Comparison of ENCODE assay signal across 8 cellular contexts in genomic region chr6:11093065-11093590, GRCh38. TPM values are rescaled to one million over a fixed set of nuclear protein-coding genes. Genes with fewer than 3 reads are reported as not detected.
DNase-seq lines count a peak whose midpoint lies in the region; ATAC-seq, FAIRE-seq and TF ChIP-seq lines count a peak whose summit lies in the region.

No MANE protein-coding gene starts in this region.

- peaks cover 0 to 11% (median 0%) of the 10 kb centered on the region in 3 donors for H3K27me3 Mint-ChIP-seq in naive B cell

- POLR2A ChIA-PET in RWPE1 (lab: Yijun Ruan, JAX; ENCODE audit: low non-redundant PET): no interaction called here
- POLR2A ChIA-PET in endothelial cell of umbilical vein (lab: Charles Lee): no interaction called here

- peak overlapping the region; percentile 87 for H3K9ac ChIP-seq in ES-I3 (ENCODE audit: low read depth, low read length)
- H3K9ac ChIP-seq in endothelial cell of umbilical vein (replicated peaks; ENCODE audit: extremely low read depth, insufficient read depth, low read length): peak overlapping the region; percentile 90

- H3K4me1 Mint-ChIP-seq in naive B cell: peaks cover 16 to 26% (median 25%) of the 10 kb centered on the region in 3 donors

- H3K9me3 ChIP-seq in ES-I3 (ENCODE audit: control insufficient read depth, insufficient read depth, low read length): no peaks in the 10 kb centered on the region
- no peaks in the 10 kb centered on the region for H3K9me3 ChIP-seq in endothelial cell of umbilical vein (replicated peaks; ENCODE audit: control insufficient read depth, insufficient read depth, low read length)

- TF ChIP-seq POLR2A in endothelial cell of umbilical vein (IDR thresholded peaks at IDR 0.05; ENCODE audit: low read depth, low read length): no peak

- peak overlapping the region; percentile 55 for H2AFZ ChIP-seq in endothelial cell of umbilical vein (ENCODE audit: low read depth, low read length)

- H3K27me3 ChIP-seq in endothelial cell of umbilical vein (ENCODE audit: control insufficient read depth in 2 of 2, insufficient read depth in 2 of 2, low read length in 2 of 2): no peaks in the 10 kb centered on the region

- dilution Hi-C loops in endothelial cell of umbilical vein (cut with MboI; ENCODE audit: extremely low pct_ligation_motif_present, low sequenced_read_pairs): no loop called here

- CTCF ChIA-PET in RWPE1 (lab: Yijun Ruan, JAX): interaction anchor here (0.6 to 0.7 kb wide), 3 partner anchors 30 to 401 kb away, joined by 3 to 4 read pairs (median 3); no protein-coding TSS in a partner anchor
- CTCF ChIA-PET in endothelial cell of umbilical vein (lab: Charles Lee): interaction anchor here (0.7 to 1.6 kb wide), 14 partner anchors 10 to 482 kb away, joined by 3 to 11 read pairs (median 3); no protein-coding TSS in a partner anchor

- peak overlapping the region; percentile 90 to 98 (median 97) for H3K4me3 Mint-ChIP-seq in naive B cell

- no peaks in the 10 kb centered on the region for H4K20me1 ChIP-seq in endothelial cell of umbilical vein (replicated peaks; ENCODE audit: control insufficient read depth, extremely low read depth, insufficient read depth, low read length)

- H3K36me3 Mint-ChIP-seq in naive B cell: no peaks in the 10 kb centered on the region

- H3K4me3 ChIP-seq in endothelial cell of umbilical vein (replicated peaks in 1 of 3; ENCODE audit: insufficient read depth in 1 of 3, low read depth in 1 of 3, low read length in 3 of 3): peak overlapping the region; percentile 20 to 98 (median 64)

- H3K79me2 ChIP-seq in endothelial cell of umbilical vein (ENCODE audit: control insufficient read depth, insufficient read depth, low read length): peaks cover 37% of the 10 kb centered on the region

- H3K27ac ChIP-seq in RWPE1 (peak overlapping the region; percentile 87), endothelial cell of umbilical vein (ENCODE audit: insufficient read depth, low read depth, low read length) (peak overlapping the region; percentile 87)

- peak overlapping the region; percentile 94 to 98 (median 96) for H3K27ac Mint-ChIP-seq in naive B cell

- intact Hi-C loops in endothelial cell of umbilical vein (cut with micrococcal nuclease): loop anchor here (1.0 to 10.0 kb wide), 6 partner anchors 124 to 1479 kb away; partner anchors contain the start of genes TMEM14C and TMEM170B

- H3K9me1 ChIP-seq in endothelial cell of umbilical vein (replicated peaks; ENCODE audit: control insufficient read depth, extremely low read depth, insufficient read depth, low read length): no peaks in the 10 kb centered on the region

- TSS peak; percentile 63 for BruUV-seq in endothelial cell of umbilical vein (replicated peaks; lab: Mats Ljungman, UMichigan)

- peaks cover 8% of the 10 kb centered on the region for H3K4me1 ChIP-seq in ES-I3 (ENCODE audit: insufficient read depth, low read length)
- peaks cover 18% of the 10 kb centered on the region for H3K4me1 ChIP-seq in endothelial cell of umbilical vein (ENCODE audit: control insufficient read depth, extremely low read depth, insufficient read depth, low read length)

- no peak for FAIRE-seq in endothelial cell of umbilical vein (lab: Jason Lieb, UNC)

- H3K9me3 Mint-ChIP-seq in naive B cell: peaks cover 0 to 2% (median 0%) of the 10 kb centered on the region in 7 donors

- no peaks in the 10 kb centered on the region for H3K36me3 ChIP-seq in ES-I3 (ENCODE audit: insufficient read depth, low read length)
- H3K36me3 ChIP-seq in endothelial cell of umbilical vein (ENCODE audit: control insufficient read depth in 2 of 2, extremely low read depth in 1 of 2, insufficient read depth in 2 of 2, low read length in 2 of 2): no peaks in the 10 kb centered on the region

- peak; percentile 45 for DNase-seq in RWPE1 (ENCODE audit: low spot score)
- no peak for DNase-seq in endothelial cell of umbilical vein (ENCODE audit: low read depth, low spot score)
- no peak for DNase-seq in naive B cell
- DNase-seq in UCSD-AML1 (lab: John Stamatoyannopoulos, UW; ENCODE audit: unreplicated experiment): no peak
- no peak for DNase-seq in activated effector memory CD4-positive, alpha-beta T cell treated with Interleukin-2 at 50 U/mL for 16 hours

- peak overlapping the region; percentile 67 for H3K4me2 ChIP-seq in endothelial cell of umbilical vein (ENCODE audit: insufficient read depth, low read length)

- TF ChIP-seq CTCF in RWPE1 (conservative IDR thresholded peaks at IDR 0.05; ENCODE audit: low read depth) (no peak), endothelial cell of umbilical vein (IDR thresholded peaks at IDR 0.05; ENCODE audit: extremely low read depth in 1 of 2, insufficient read depth in 1 of 2, low read depth in 1 of 2, low read length in 2 of 2) (no peak)

- ATAC-seq in GM19395 (IDR thresholded peaks at IDR 0.05; ENCODE audit: unreplicated experiment) (peak; percentile 46), HG03342 (IDR thresholded peaks at IDR 0.05; ENCODE audit: unreplicated experiment) (peak; percentile 33), naive B cell (ENCODE audit: low read depth in 2 of 2) (peak; percentile 14 to 20)

TF ChIP-seq in endothelial cell of umbilical vein, 7 proteins besides CTCF, POLR2A, EP300 and RAD21:
- no peak for TF ChIP-seq EZH2 (IDR thresholded peaks at IDR 0.05; ENCODE audit: borderline replicate concordance, low read depth, low read length, severe bottlenecking)
- no peak for TF ChIP-seq JUN (IDR thresholded peaks at IDR 0.05; ENCODE audit: borderline replicate concordance, insufficient read depth, insufficient read length, low read depth)
- no peak for TF ChIP-seq MAX (IDR thresholded peaks at IDR 0.05; ENCODE audit: insufficient read depth, insufficient read length)
- no peak for TF ChIP-seq POLR2AphosphoS5 (IDR thresholded peaks at IDR 0.05; ENCODE audit: insufficient read depth, low read depth, low read length)
- TF ChIP-seq MYC (IDR thresholded peaks at IDR 0.05; ENCODE audit: low read depth, low read length): no peak
- no peak for TF ChIP-seq GATA2 (IDR thresholded peaks at IDR 0.05; ENCODE audit: insufficient read depth, insufficient read length, low read depth, low read length)
- no peak for TF ChIP-seq FOS (IDR thresholded peaks at IDR 0.05; ENCODE audit: borderline replicate concordance, insufficient read depth, low read length)

RNA-seq across cellular contexts. Expression of gene SMIM13, which starts 0.5 kb away (rescaled TPM):
- 14.7 and 19.4 TPM in 2 replicates for total RNA-seq in endothelial cell of umbilical vein
- polyA plus RNA-seq in endothelial cell of umbilical vein: 2.2 and 3.2 TPM in 2 replicates
- 3.9 and 4.0 TPM in 2 replicates for polyA plus RNA-seq in endothelial cell of umbilical vein (2011; cell fraction: cytosol; rRNA removed)
- polyA plus RNA-seq in endothelial cell of umbilical vein (2011; cell fraction: nucleus; rRNA removed): 3.1 and 3.9 TPM in 2 replicates
- polyA plus RNA-seq in endothelial cell of umbilical vein (2012): 10.6 and 11.8 TPM in 2 replicates
- polyA minus RNA-seq in endothelial cell of umbilical vein: 5.2 and 6.0 TPM in 2 replicates
- 8.6 TPM for polyA minus RNA-seq in endothelial cell of umbilical vein (2011; cell fraction: cytosol; rRNA and poly(A)+ RNA removed)
- 4.6 and 7.9 TPM in 2 replicates for polyA minus RNA-seq in endothelial cell of umbilical vein (2011; cell fraction: nucleus; rRNA and poly(A)+ RNA removed)
- polyA plus RNA-seq in naive B cell (ENCODE audit: low read depth in 6 of 6): 1 to 10 TPM; 1.1 to 4.2 (median 2.1) TPM

RNA-seq across cellular contexts. Expression of gene ERVFRD-1, which starts 18.4 kb away (rescaled TPM):
- not detected in 2 replicates for total RNA-seq in endothelial cell of umbilical vein
- polyA plus RNA-seq in endothelial cell of umbilical vein (not detected in 2 replicates), naive B cell (ENCODE audit: low read depth in 6 of 6) (under 1 TPM in 1 of 6 donors, not detected in 5; 0.15 TPM)
- 0.03 TPM in 1 of 2 replicates, not detected in the other for polyA plus RNA-seq in endothelial cell of umbilical vein (2011; cell fraction: cytosol; rRNA removed)
- not detected in 2 replicates for polyA plus RNA-seq in endothelial cell of umbilical vein (2011; cell fraction: nucleus; rRNA removed)
- polyA plus RNA-seq in endothelial cell of umbilical vein (2012): 0.05 and 0.21 TPM in 2 replicates
- polyA minus RNA-seq in endothelial cell of umbilical vein: not detected in 2 replicates
- not detected for polyA minus RNA-seq in endothelial cell of umbilical vein (2011; cell fraction: cytosol; rRNA and poly(A)+ RNA removed)
- not detected in 2 replicates for polyA minus RNA-seq in endothelial cell of umbilical vein (2011; cell fraction: nucleus; rRNA and poly(A)+ RNA removed)

RNA-seq across cellular contexts. Expression of gene ELOVL2, which starts 49.0 kb away (rescaled TPM):
- not detected in 2 replicates for total RNA-seq in endothelial cell of umbilical vein
- not detected in 2 replicates for polyA plus RNA-seq in endothelial cell of umbilical vein
- polyA plus RNA-seq in endothelial cell of umbilical vein (2011; cell fraction: cytosol; rRNA removed): not detected in 2 replicates
- polyA plus RNA-seq in endothelial cell of umbilical vein (2011; cell fraction: nucleus; rRNA removed): not detected in 2 replicates
- not detected in 2 replicates for polyA plus RNA-seq in endothelial cell of umbilical vein (2012)
- polyA minus RNA-seq in endothelial cell of umbilical vein: not detected in 2 replicates
- not detected for polyA minus RNA-seq in endothelial cell of umbilical vein (2011; cell fraction: cytosol; rRNA and poly(A)+ RNA removed)
- polyA minus RNA-seq in endothelial cell of umbilical vein (2011; cell fraction: nucleus; rRNA and poly(A)+ RNA removed): not detected in 2 replicates
- not detected for polyA plus RNA-seq in naive B cell (ENCODE audit: low read depth in 6 of 6)
